20 cellular contexts compared by ENCODE assay signal in genomic region chrX:114932550-114932949, GRCh38.
"Had no signal": no experiment of that assay in that cellular context is flagged by ENCODE, and none has a peak within 500 bp of the region (broad histone marks: within the 10 kb centered on the region; RNA-seq: fewer than 3 reads in every experiment).

No MANE protein-coding gene starts in this region.

- DNase-seq: dermis blood vessel endothelial cell; dorsolateral prefrontal cortex; effector CD4-positive, alpha-beta T cell; effector memory CD4-positive, alpha-beta T cell; foreskin keratinocyte; heart left ventricle; left cardiac atrium; left lung; left ventricle myocardium superior; lower lobe of right lung; mesenchymal stem cell; midbrain; naive thymus-derived CD4-positive, alpha-beta T cell had no signal

- FAIRE-seq: frontal cortex, islet of Langerhans, keratinocyte had no signal

- H3K27me3 ChIP-seq: esophagus muscularis mucosa, foreskin keratinocyte, gastroesophageal sphincter, heart left ventricle, hepatocyte, left lung had no signal

- ATAC-seq: foreskin keratinocyte; gastroesophageal sphincter; heart left ventricle; left cardiac atrium; left lung; left ventricle myocardium superior; lower lobe of right lung; naive thymus-derived CD4-positive, alpha-beta T cell had no signal

- H3K27ac ChIP-seq: coronary artery, dorsolateral prefrontal cortex, esophagus muscularis mucosa, foreskin keratinocyte, gastroesophageal sphincter, heart left ventricle, hepatocyte, left lung, lower lobe of right lung had no signal

- H2AFZ ChIP-seq: hepatocyte had no signal

- H3K4me2 ChIP-seq: hepatocyte had no signal

- H3K36me3 ChIP-seq: esophagus muscularis mucosa, gastroesophageal sphincter, heart left ventricle, left lung, lower lobe of right lung had no signal

- H3K9me3 ChIP-seq: gastroesophageal sphincter had no signal

- H3K4me3 ChIP-seq: coronary artery, dorsolateral prefrontal cortex, esophagus muscularis mucosa, gastroesophageal sphincter, heart left ventricle, hepatocyte, left lung, lower lobe of right lung had no signal

- H3K4me1 ChIP-seq: esophagus muscularis mucosa, foreskin keratinocyte, gastroesophageal sphincter, heart left ventricle, left lung, lower lobe of right lung had no signal

- H3K79me2 ChIP-seq: hepatocyte had no signal
